ENCODE assay signal across 8 cellular contexts in the genomic region with DNA sequence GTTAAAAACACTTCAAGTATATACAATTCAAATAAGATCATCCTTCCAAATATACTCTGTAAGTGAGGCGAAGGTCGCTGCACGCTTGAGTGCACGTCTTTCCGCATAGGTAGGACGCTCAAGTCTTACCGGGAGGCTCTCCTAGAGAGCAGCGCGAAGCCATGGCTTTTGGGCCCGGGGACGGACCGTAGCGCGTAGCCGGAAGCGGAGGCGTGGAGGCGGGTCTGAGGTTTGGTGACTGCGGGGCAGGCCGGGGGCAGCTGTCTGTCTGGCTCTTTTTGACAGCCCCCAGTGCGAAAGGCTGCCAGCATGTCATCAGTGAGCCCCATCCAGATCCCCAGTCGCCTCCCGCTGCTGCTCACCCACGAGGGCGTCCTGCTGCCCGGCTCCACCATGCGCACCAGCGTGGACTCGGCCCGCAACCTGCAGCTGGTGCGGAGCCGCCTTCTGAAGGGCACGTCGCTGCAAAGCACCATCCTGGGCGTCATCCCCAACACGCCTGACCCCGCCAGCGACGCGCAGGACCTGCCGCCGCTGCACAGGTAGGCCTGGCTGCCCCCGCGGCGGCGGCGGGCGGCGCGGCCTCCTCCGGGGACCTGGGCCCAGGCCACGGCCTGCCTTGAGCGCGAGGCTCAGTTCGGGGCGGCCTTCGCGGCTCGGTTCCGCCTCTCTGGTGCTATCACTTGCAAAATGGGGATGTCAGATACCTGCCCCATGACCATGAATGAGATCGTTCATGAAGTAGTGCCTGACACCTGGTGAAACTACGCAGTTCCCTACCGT. TPM values are rescaled to one million over a fixed set of nuclear protein-coding genes. Genes with fewer than 3 reads are reported as not detected.
A peak's percentile ranks its signal among the peaks of the same experiment; 100 is the strongest.
DNase-seq lines count a peak whose midpoint lies in the region; TF ChIP-seq lines count a peak whose summit lies in the region.

A gene with protein sequence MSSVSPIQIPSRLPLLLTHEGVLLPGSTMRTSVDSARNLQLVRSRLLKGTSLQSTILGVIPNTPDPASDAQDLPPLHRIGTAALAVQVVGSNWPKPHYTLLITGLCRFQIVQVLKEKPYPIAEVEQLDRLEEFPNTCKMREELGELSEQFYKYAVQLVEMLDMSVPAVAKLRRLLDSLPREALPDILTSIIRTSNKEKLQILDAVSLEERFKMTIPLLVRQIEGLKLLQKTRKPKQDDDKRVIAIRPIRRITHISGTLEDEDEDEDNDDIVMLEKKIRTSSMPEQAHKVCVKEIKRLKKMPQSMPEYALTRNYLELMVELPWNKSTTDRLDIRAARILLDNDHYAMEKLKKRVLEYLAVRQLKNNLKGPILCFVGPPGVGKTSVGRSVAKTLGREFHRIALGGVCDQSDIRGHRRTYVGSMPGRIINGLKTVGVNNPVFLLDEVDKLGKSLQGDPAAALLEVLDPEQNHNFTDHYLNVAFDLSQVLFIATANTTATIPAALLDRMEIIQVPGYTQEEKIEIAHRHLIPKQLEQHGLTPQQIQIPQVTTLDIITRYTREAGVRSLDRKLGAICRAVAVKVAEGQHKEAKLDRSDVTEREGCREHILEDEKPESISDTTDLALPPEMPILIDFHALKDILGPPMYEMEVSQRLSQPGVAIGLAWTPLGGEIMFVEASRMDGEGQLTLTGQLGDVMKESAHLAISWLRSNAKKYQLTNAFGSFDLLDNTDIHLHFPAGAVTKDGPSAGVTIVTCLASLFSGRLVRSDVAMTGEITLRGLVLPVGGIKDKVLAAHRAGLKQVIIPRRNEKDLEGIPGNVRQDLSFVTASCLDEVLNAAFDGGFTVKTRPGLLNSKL (plus strand): TSS at position 221 of the 783 bp plus-strand sequence. CDS start 89 bp downstream, at position 310.

- no peak for TF ChIP-seq CTCF in MM.1S (IDR thresholded peaks at IDR 0.05; ENCODE audit: low read length)

- H3K9me2 ChIP-seq in MM.1S (replicated peaks; ENCODE audit: insufficient read depth, low read length): no peaks in the 10 kb centered on the region

- 0 out of 2 replicates have a peak, but pooled peaks cover 3% of the 10 kb centered on the region for H4K20me1 ChIP-seq in MM.1S (ENCODE audit: insufficient read depth, low read length)

- H3K4me1 ChIP-seq in HAP-1: peaks cover 26% of the 10 kb centered on the region
- H3K4me1 ChIP-seq in MM.1S (ENCODE audit: low read length): peaks cover 8% of the 10 kb centered on the region; the same call in 1 of the 2 replicates
- peaks cover 11% of the 10 kb centered on the region for H3K4me1 ChIP-seq in SJSA1 (replicated peaks)
- H3K4me1 ChIP-seq in neuron (ENCODE audit: insufficient read depth, low read length): peaks cover 14% of the 10 kb centered on the region

- H3K27ac ChIP-seq in MM.1S (ENCODE audit: low read length): peak within 1 kb of the TSS; percentile 81
- peak within 1 kb of the TSS; percentile 32 for H3K27ac ChIP-seq in SJSA1

- H3K36me3 ChIP-seq in HAP-1 (replicated peaks) (no peaks in the 10 kb centered on the region), MM.1S (replicated peaks; ENCODE audit: insufficient read depth, low read length) (no peaks in the 10 kb centered on the region), SJSA1 (peaks cover 4% of the 10 kb centered on the region), neuron (ENCODE audit: insufficient read depth, low read length) (peaks cover 3% of the 10 kb centered on the region)

- H2AFZ ChIP-seq in MM.1S (ENCODE audit: low read length): peak within 1 kb of the TSS; percentile 83
- peak within 1 kb of the TSS; percentile 43 for H2AFZ ChIP-seq in neuron (ENCODE audit: low read depth, low read length)

- peak within 1 kb of the TSS; percentile 89 for H3K4me2 ChIP-seq in MM.1S (ENCODE audit: low read depth, low read length)

- H3K4me3 ChIP-seq in HAP-1 (peak within 1 kb of the TSS; percentile 75), MM.1S (ENCODE audit: low read length) (peak within 1 kb of the TSS; percentile 78), SJSA1 (peak within 1 kb of the TSS; percentile 87), neuron (ENCODE audit: low read length) (peak within 1 kb of the TSS; percentile 80)

- H3K79me2 ChIP-seq in MM.1S (ENCODE audit: low read length): peaks cover 52% of the 10 kb centered on the region

- in situ Hi-C loops in HAP-1 (cut with MboI; ENCODE audit: low sequenced_read_pairs): no loop called here

- peaks cover 6% of the 10 kb centered on the region for H3F3A ChIP-seq in MM.1S (ENCODE audit: insufficient read depth, low read length)

- peak within 1 kb of the TSS; percentile 88 for H3K9ac ChIP-seq in MM.1S (ENCODE audit: low read length)

- no peaks in the 10 kb centered on the region for H3K27me3 ChIP-seq in HAP-1 (ENCODE audit: low read depth)
- H3K27me3 ChIP-seq in MM.1S (replicated peaks; ENCODE audit: insufficient read depth, low read length): no peaks in the 10 kb centered on the region
- H3K27me3 ChIP-seq in SJSA1 (replicated peaks): no peaks in the 10 kb centered on the region
- no peaks in the 10 kb centered on the region for H3K27me3 ChIP-seq in neuron (ENCODE audit: insufficient read depth, low read length)

- peak; percentile 84 for DNase-seq in GDM1 (lab: John Stamatoyannopoulos, UW)
- DNase-seq in HAP-1 (ENCODE audit: low spot score in 2 of 2): peak; percentile 79 to 91
- DNase-seq in MM.1S: peak; percentile 95
- peak; percentile 87 to 88 for DNase-seq in SJSA1 (ENCODE audit: low read depth in 1 of 2, low spot score in 2 of 2)
- peak; percentile 81 to 87 (median 84) for DNase-seq in activated naive CD4-positive, alpha-beta T cell (lab: John Stamatoyannopoulos, UW)
- peak; percentile 84 for DNase-seq in foreskin melanocyte
- peak; percentile 75 for DNase-seq in stromal cell of bone marrow (ENCODE audit: low read depth)

- no peaks in the 10 kb centered on the region for H3K9me3 ChIP-seq in HAP-1
- no peaks in the 10 kb centered on the region for H3K9me3 ChIP-seq in MM.1S (replicated peaks; ENCODE audit: insufficient read depth, low read length)
- H3K9me3 ChIP-seq in SJSA1 (replicated peaks): no peaks in the 10 kb centered on the region
- H3K9me3 ChIP-seq in neuron (ENCODE audit: low read length): no peaks in the 10 kb centered on the region

RNA-seq across cellular contexts. Expression of the gene that starts here (rescaled TPM):
- total RNA-seq in SJSA1 (2014; rRNA removed; shearing (Covaris generic)): 28.9 and 48.5 TPM in 2 replicates

Comparison
In these comparisons a context has a peak if more than half of its experiments do, and no peak if none do; other contexts are left out.
1. Peak in every context shown above with its lines: DNase-seq, H3K4me3 ChIP-seq and H3K27ac ChIP-seq.